ENCODE assay signal across 24 cellular contexts in genomic region chr3:22928716-22929115, GRCh38.
"Had no signal": no experiment of that assay in that cellular context is flagged by ENCODE, and none has a peak within 500 bp of the region (broad histone marks: within the 10 kb centered on the region; RNA-seq: fewer than 3 reads in every experiment).

No MANE protein-coding gene starts in this region.

- H3K4me1 ChIP-seq: lower lobe of right lung, suprapubic skin, tibial nerve had no signal

- H3K27me3 ChIP-seq: dorsolateral prefrontal cortex, suprapubic skin, tibial nerve had no signal

- H3K4me3 ChIP-seq: dorsolateral prefrontal cortex, lower lobe of right lung, mucosa of descending colon, suprapubic skin, tibial nerve had no signal

- H3K27ac ChIP-seq: dorsolateral prefrontal cortex, lower lobe of right lung, suprapubic skin, tibial nerve had no signal

- H3K9me3 ChIP-seq: lower lobe of right lung, mucosa of descending colon, suprapubic skin, tibial nerve had no signal

- ATAC-seq: activated CD4-positive, alpha-beta T cell treated with anti-CD3 and anti-CD28 coated beads for 36 hours; activated T-cell treated with anti-CD3 and anti-CD28 coated beads, Interleukin-2, amount 50 U/mL, for 72 hours; effector memory CD8-positive, alpha-beta T cell; esophagus mucosa; lower lobe of right lung; mucosa of descending colon had no signal

- DNase-seq: activated B cell treated with CpG ODN at 0.5 μM for 24 hours; activated CD4-positive, alpha-beta memory T cell treated with anti-CD3 and anti-CD28 coated beads for 36 hours; activated CD4-positive, alpha-beta T cell treated with anti-CD3 and anti-CD28 coated beads for 36 hours; activated effector memory CD4-positive, alpha-beta T cell treated with Interleukin-2 at 50 U/mL for 16 hours; activated naive CD4-positive, alpha-beta T cell treated with anti-CD3 and anti-CD28 coated beads for 36 hours; activated naive CD8-positive, alpha-beta T cell treated with anti-CD3 and anti-CD28 coated beads, Interleukin-2, amount 10 ng/mL, durations not matched to agents 7 days and 5 days; activated T-cell treated with anti-CD3 and anti-CD28 coated beads, Interleukin-2, amount 50 U/mL, for 72 hours; amygdala; central memory CD4-positive, alpha-beta T cell; dorsolateral prefrontal cortex; effector memory CD8-positive, alpha-beta T cell; lower lobe of right lung; mesendoderm; mucosa of descending colon; naive B cell; stimulated activated CD4-positive, alpha-beta T cell treated with anti-CD3 and anti-CD28 coated beads, Interleukin-1b, Interleukin-23, amount 100 ng/mL, for 48 hours; T-helper 9 cell had no signal

- H3K36me3 ChIP-seq: lower lobe of right lung, suprapubic skin, tibial nerve had no signal

- FAIRE-seq: colon, endothelial cell of umbilical vein, islet of Langerhans, urothelium cell line had no signal
